11 cellular contexts compared by ENCODE assay signal in genomic region chr1:10765734-10766478, GRCh38. TPM values are rescaled to one million over a fixed set of nuclear protein-coding genes. Genes with fewer than 3 reads are reported as not detected.
A peak's percentile ranks its signal among the peaks of the same experiment; 100 is the strongest.
DNase-seq lines count a peak whose midpoint lies in the region; ATAC-seq and TF ChIP-seq lines count a peak whose summit lies in the region.
"Had no signal": no experiment of that assay in that cellular context is flagged by ENCODE, and none has a peak within 500 bp of the region (broad histone marks: within the 10 kb centered on the region; RNA-seq: fewer than 3 reads in every experiment).

No MANE protein-coding gene starts in this region.

- H3K27ac ChIP-seq in HEK293 (ENCODE audit: extremely low read depth, low read depth, low read length), result no peak overlapping the region
- peak overlapping the region; percentile 83 to 90 for H3K27ac ChIP-seq in esophagus (ENCODE audit: low read depth in 2 of 2, low read length in 1 of 2)
- H3K27ac ChIP-seq in psoas muscle, result peak overlapping the region; percentile 30
- no peak overlapping the region for H3K27ac ChIP-seq in osteoblast (ENCODE audit: low read depth, low read length)

- 33 to 39% methylated on average over 17 of the region's 17 CpGs for WGBS in esophagus, 2 donors
- 51 to 62% (median 53%) methylated on average over 17 of the region's 17 CpGs for WGBS in psoas muscle, 3 donors

- no peak overlapping the region for H2AFZ ChIP-seq in osteoblast (ENCODE audit: low read length)

- H4K20me1 ChIP-seq in osteoblast (ENCODE audit: insufficient read depth, low read length), result no peaks in the 10 kb centered on the region

- ATAC-seq in psoas muscle (peak in 2 of 4 donors; percentile 26 to 34), HG02870 (IDR thresholded peaks at IDR 0.05; ENCODE audit: unreplicated experiment) (no peak)
- ATAC-seq: naive thymus-derived CD8-positive, alpha-beta T cell had no signal

- no peak for TF ChIP-seq CTCF in HEK293 (tag by site-specific recombination; IDR thresholded peaks at IDR 0.05)
- no peak for TF ChIP-seq CTCF in psoas muscle (IDR thresholded peaks at IDR 0.05)
- TF ChIP-seq CTCF in osteoblast (IDR thresholded peaks at IDR 0.05; ENCODE audit: extremely low read depth, low read depth, low read length), result no peak

- no peak overlapping the region for H3K4me2 ChIP-seq in osteoblast (ENCODE audit: insufficient read depth, low read length)

- no peaks in the 10 kb centered on the region for H3K9me3 ChIP-seq in HEK293 (ENCODE audit: control insufficient read depth, insufficient read depth, low read depth, low read length)
- H3K9me3 ChIP-seq in esophagus (ENCODE audit: control insufficient read depth in 2 of 2, insufficient read depth in 1 of 2, low read depth in 1 of 2, low read length in 1 of 2), result no peaks in the 10 kb centered on the region
- no peaks in the 10 kb centered on the region for H3K9me3 ChIP-seq in psoas muscle
- no peaks in the 10 kb centered on the region for H3K9me3 ChIP-seq in osteoblast (ENCODE audit: low read depth, low read length)
- H3K9me3 ChIP-seq: esophagus muscularis mucosa had no signal

- H3K4me1 ChIP-seq in HEK293 (ENCODE audit: control insufficient read depth, insufficient read depth, low read length), result peaks cover 5% of the 10 kb centered on the region; the same call in 1 of the 2 replicates
- peaks cover 8 to 37% of the 10 kb centered on the region in 2 donors for H3K4me1 ChIP-seq in esophagus (ENCODE audit: control insufficient read depth in 2 of 2, insufficient read depth in 2 of 2, low read length in 1 of 2)
- H3K4me1 ChIP-seq in psoas muscle, result peaks cover 66% of the 10 kb centered on the region
- H3K4me1 ChIP-seq in osteoblast (ENCODE audit: insufficient read depth, low read length), result no peaks in the 10 kb centered on the region

- intact Hi-C loops in psoas muscle (cut with DNase I), result no loop called here

- DNase-seq in NCI-H2196 treated with DMSO at 0.1 percent for 48 hours (lab: John Stamatoyannopoulos, UW; ENCODE audit: unreplicated experiment), result peak; percentile 67
- no peak for DNase-seq in psoas muscle
- DNase-seq in osteoblast (ENCODE audit: insufficient read length, low spot score, missing footprints), result no peak
- no peak for DNase-seq in SIG-M5 treated with dmso at 0.1 percent for 504 hours (lab: John Stamatoyannopoulos, UW; ENCODE audit: unreplicated experiment)
- DNase-seq in anterior cingulate cortex (lab: John Stamatoyannopoulos, UW), result no peak
- DNase-seq: CD4-positive, alpha-beta T cell; naive thymus-derived CD8-positive, alpha-beta T cell had no signal

- no peaks in the 10 kb centered on the region for H3K79me2 ChIP-seq in osteoblast (ENCODE audit: insufficient read depth, low read length)

- H3K4me3 ChIP-seq in HEK293 (ENCODE audit: low read depth, low read length), result no peak overlapping the region
- H3K4me3 ChIP-seq in esophagus (ENCODE audit: low read depth in 1 of 2, low read length in 2 of 2), result no peak overlapping the region
- no peak overlapping the region for H3K4me3 ChIP-seq in psoas muscle
- H3K4me3 ChIP-seq in osteoblast (ENCODE audit: insufficient read depth, low read length), result no peak overlapping the region
- H3K4me3 ChIP-seq: esophagus muscularis mucosa had no signal

- CTCF ChIA-PET in HEK293 (lab: Yijun Ruan, JAX), result interaction anchor here (0.7 kb wide), 1 partner anchor 259 kb away, joined by 3 read pairs; no protein-coding TSS in a partner anchor

- POLR2A ChIA-PET in HEK293 (lab: Yijun Ruan, JAX), result no interaction called here

- H3K27me3 ChIP-seq in esophagus (ENCODE audit: control insufficient read depth in 1 of 2, insufficient read depth in 2 of 2, low read length in 2 of 2), result no peaks in the 10 kb centered on the region
- no peaks in the 10 kb centered on the region for H3K27me3 ChIP-seq in psoas muscle (ENCODE audit: insufficient read depth in 3 of 3, low read length in 2 of 3)
- H3K27me3 ChIP-seq in osteoblast (ENCODE audit: insufficient read depth, low read length), result peaks cover 25% of the 10 kb centered on the region
- H3K27me3 ChIP-seq: esophagus muscularis mucosa had no signal

- no peaks in the 10 kb centered on the region for H3K36me3 ChIP-seq in HEK293 (ENCODE audit: control insufficient read depth in 2 of 2, insufficient read depth in 1 of 2, low read length in 2 of 2)
- no peaks in the 10 kb centered on the region for H3K36me3 ChIP-seq in esophagus (ENCODE audit: control insufficient read depth in 2 of 2, insufficient read depth in 2 of 2, low read length in 1 of 2)
- H3K36me3 ChIP-seq in psoas muscle (ENCODE audit: insufficient read depth in 1 of 2, low read depth in 1 of 2), result no peaks in the 10 kb centered on the region
- no peaks in the 10 kb centered on the region for H3K36me3 ChIP-seq in osteoblast (ENCODE audit: insufficient read depth, low read length)
- H3K36me3 ChIP-seq: esophagus muscularis mucosa had no signal

TF ChIP-seq in HEK293, 187 proteins besides CTCF, POLR2A, EP300 and RAD21:
- TF ChIP-seq ZNF184 (tag by site-specific recombination; IDR thresholded peaks at IDR 0.05) (no peak), KLF9 (tag by site-specific recombination; IDR thresholded peaks at IDR 0.05; ENCODE audit: low read depth) (0 out of 2 replicates have a peak, but pooled peaks have one; percentile 34), KLF1 (tag by site-specific recombination; IDR thresholded peaks at IDR 0.05) (no peak), ZNF19 (tag by site-specific recombination; IDR thresholded peaks at IDR 0.05; ENCODE audit: low read depth) (no peak), ZNF133 (tag by site-specific recombination; IDR thresholded peaks at IDR 0.05) (no peak), ZNF202 (tag by site-specific recombination; IDR thresholded peaks at IDR 0.05; ENCODE audit: borderline replicate concordance) (no peak), ZNF501 (tag by site-specific recombination; IDR thresholded peaks at IDR 0.05) (no peak), ZNF239 (tag by site-specific recombination; IDR thresholded peaks at IDR 0.05) (no peak), ZNF660 (tag by site-specific recombination; IDR thresholded peaks at IDR 0.05) (no peak), ZNF473 (tag by site-specific recombination; IDR thresholded peaks at IDR 0.05) (no peak), ZNF423 (tag by site-specific recombination; IDR thresholded peaks at IDR 0.05) (no peak), ZNF585B (tag by site-specific recombination; IDR thresholded peaks at IDR 0.05) (no peak), KLF16 (tag by site-specific recombination; IDR thresholded peaks at IDR 0.05) (no peak), KLF8 (tag by site-specific recombination; IDR thresholded peaks at IDR 0.05) (no peak), ZNF654 (tag by site-specific recombination; IDR thresholded peaks at IDR 0.05; ENCODE audit: low read depth) (no peak), ZNF701 (tag by site-specific recombination; IDR thresholded peaks at IDR 0.05) (no peak), ZNF391 (tag by site-specific recombination; IDR thresholded peaks at IDR 0.05; ENCODE audit: borderline replicate concordance, low read depth) (0 out of 2 replicates have a peak, but pooled peaks have one; percentile 36), HOXA7 (CRISPR knock-in tag; IDR thresholded peaks at IDR 0.05; ENCODE audit: borderline replicate concordance) (no peak), YY2 (tag by site-specific recombination; IDR thresholded peaks at IDR 0.05) (no peak), EGR2 (tag by site-specific recombination; IDR thresholded peaks at IDR 0.05; ENCODE audit: low read depth) (no peak), ZNF830 (tag by site-specific recombination; IDR thresholded peaks at IDR 0.05; ENCODE audit: low read depth) (no peak), KLF10 (tag by site-specific recombination; IDR thresholded peaks at IDR 0.05) (peak; percentile 64)
- TF ChIP-seq, protein P1, sequence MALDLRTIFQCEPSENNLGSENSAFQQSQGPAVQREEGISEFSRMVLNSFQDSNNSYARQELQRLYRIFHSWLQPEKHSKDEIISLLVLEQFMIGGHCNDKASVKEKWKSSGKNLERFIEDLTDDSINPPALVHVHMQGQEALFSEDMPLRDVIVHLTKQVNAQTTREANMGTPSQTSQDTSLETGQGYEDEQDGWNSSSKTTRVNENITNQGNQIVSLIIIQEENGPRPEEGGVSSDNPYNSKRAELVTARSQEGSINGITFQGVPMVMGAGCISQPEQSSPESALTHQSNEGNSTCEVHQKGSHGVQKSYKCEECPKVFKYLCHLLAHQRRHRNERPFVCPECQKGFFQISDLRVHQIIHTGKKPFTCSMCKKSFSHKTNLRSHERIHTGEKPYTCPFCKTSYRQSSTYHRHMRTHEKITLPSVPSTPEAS (tag by site-specific recombination; IDR thresholded peaks at IDR 0.05), result peak; percentile 70

RNA-seq across cellular contexts. Expression of gene CASZ1, which starts 30.5 kb away (rescaled TPM):
- 10 to 100 TPM; 10.8 to 18.1 TPM for polyA plus RNA-seq in esophagus
- total RNA-seq in psoas muscle, result 10 to 100 TPM; 53.1 to 83.3 (median 60.8) TPM
- polyA plus RNA-seq in psoas muscle, result 10 to 100 TPM in 2 of 3 donors, 1 to 10 TPM in 1; 2.6 to 23.7 (median 11.0) TPM
- total RNA-seq in osteoblast, result 0.36 and 0.59 TPM in 2 replicates

Comparison
In these comparisons a context has a peak if more than half of its experiments do, and no peak if none do; other contexts are left out.
1. H3K27ac ChIP-seq: peak in esophagus (2 of 2) and psoas muscle (single experiment); none in HEK293 (single experiment) and osteoblast (single experiment).
2. RNA of gene CASZ1, which starts 30.5 kb away (total RNA-seq): 53.1 to 83.3 TPM in psoas muscle; 0.36 to 0.59 TPM in osteoblast; every median in the first group is over 10 times any median in the second.